In genomic region chr22:50200333-50201190, GRCh38 we compare ENCODE assay signal across 8 cellular contexts. TPM values are rescaled to one million over a fixed set of nuclear protein-coding genes. Genes with fewer than 3 reads are reported as not detected.
DNase-seq lines count a peak whose midpoint lies in the region; ATAC-seq and TF ChIP-seq lines count a peak whose summit lies in the region.

TSS of gene SELENOO (plus strand) at chr22:50201011. CDS start at chr22:50201037, 26 bp downstream.

- 0 to 1% (median 0%) methylated on average over 5 to 106 of the region's 114 CpGs for WGBS in stomach, 5 donors

- peak; percentile 53 for ATAC-seq in GM21717 (IDR thresholded peaks at IDR 0.05; ENCODE audit: unreplicated experiment)

- no peak within 1 kb of the TSS for H3K27ac Mint-ChIP-seq in neural crest cell (ENCODE audit: unreplicated experiment)

- no peaks in the 10 kb centered on the region for H3K9me3 ChIP-seq in stomach

- H3K4me1 ChIP-seq in stomach, result peaks cover 17 to 53% (median 35%) of the 10 kb centered on the region in 4 donors

- DNase-seq in DMS53 (lab: John Stamatoyannopoulos, UW) (peak; percentile 91), LHCN-M2 (ENCODE audit: low read depth) (peak; percentile 84), SHP77 treated with DMSO at 0.1 percent for 48 hours (lab: John Stamatoyannopoulos, UW) (peak; percentile 53), activated gamma-delta T cell (lab: John Stamatoyannopoulos, UW) (peak; percentile 90), fibroblast of villous mesenchyme (ENCODE audit: low read depth) (peak; percentile 87), neural crest cell (ENCODE audit: low read depth, low spot score) (peak; percentile 85), stomach (peak; percentile 93)

- H3K27me3 ChIP-seq in stomach, result no peaks in the 10 kb centered on the region

- H3K4me3 Mint-ChIP-seq in neural crest cell, result peak within 1 kb of the TSS; percentile 93

- intact Hi-C loops in stomach (cut with DNase I; ENCODE audit: low total_unique reads), result no loop called here

- no peaks in the 10 kb centered on the region for H3K9me3 Mint-ChIP-seq in neural crest cell

- H3K27me3 Mint-ChIP-seq in neural crest cell (ENCODE audit: low read depth), result no peaks in the 10 kb centered on the region

- H3K4me3 ChIP-seq in fibroblast of villous mesenchyme (ENCODE audit: low read depth, low read length), result peak within 1 kb of the TSS; percentile 74
- peak within 1 kb of the TSS; percentile 86 to 94 (median 90) for H3K4me3 ChIP-seq in stomach

- peaks cover 13 to 58% (median 47%) of the 10 kb centered on the region in 4 donors for H3K36me3 ChIP-seq in stomach

- TF ChIP-seq EP300 in stomach (IDR thresholded peaks at IDR 0.05), result no peak

- TF ChIP-seq POLR2A in stomach (IDR thresholded peaks at IDR 0.05), result no peak

- TF ChIP-seq CTCF in fibroblast of villous mesenchyme (IDR thresholded peaks at IDR 0.05; ENCODE audit: insufficient read depth, low read depth, low read length) (no peak), neural crest cell (conservative IDR thresholded peaks at IDR 0.05) (no peak), stomach (IDR thresholded peaks at IDR 0.05) (no peak)

- H3K36me3 Mint-ChIP-seq in neural crest cell (ENCODE audit: low read depth), result peaks cover 13% of the 10 kb centered on the region

- H3K4me1 Mint-ChIP-seq in neural crest cell, result peaks cover 17% of the 10 kb centered on the region

- H3K27ac ChIP-seq in stomach, result peak within 1 kb of the TSS; percentile 81 to 95 (median 90)

RNA-seq across cellular contexts. Expression of gene SELENOO, which starts in this region (rescaled TPM):
- total RNA-seq in LHCN-M2 (2014; rRNA removed) (27.2 and 36.7 TPM in 2 replicates), fibroblast of villous mesenchyme (18.0 and 20.7 TPM in 2 replicates), neural crest cell (24.3 and 24.5 TPM in 2 replicates), stomach (100 to 1,000 TPM in 1 of 5 donors, 10 to 100 TPM in 4; 10.1 to 185 (median 57.2) TPM)
- polyA plus RNA-seq in LHCN-M2 (2012), result 15.2 TPM
- 10 to 100 TPM; 30.9 to 37.5 (median 33.1) TPM for polyA plus RNA-seq in stomach

Comparison
In these comparisons a context has a peak if more than half of its experiments do, and no peak if none do; other contexts are left out.
1. Peak in every context shown above with its lines: DNase-seq, ATAC-seq, H3K4me3 ChIP-seq and H3K27ac ChIP-seq.